ENCODE assay signal across 31 cellular contexts in genomic region chr14:26414103-26414502, GRCh38.
"Had no signal": no experiment of that assay in that cellular context is flagged by ENCODE, and none has a peak within 500 bp of the region (broad histone marks: within the 10 kb centered on the region; RNA-seq: fewer than 3 reads in every experiment).

No MANE protein-coding gene starts in this region.

- DNase-seq: activated CD4-positive, alpha-beta memory T cell treated with anti-CD3 and anti-CD28 coated beads, Interleukin-2, amount 10 ng/mL, durations not matched to agents 7 days and 5 days; activated CD4-positive, alpha-beta T cell treated with anti-CD3 and anti-CD28 coated beads for 1 hour; activated CD4-positive, alpha-beta T cell treated with anti-CD3 and anti-CD28 coated beads for 36 hours; activated CD4-positive, alpha-beta T cell treated with anti-CD3 and anti-CD28 coated beads for 48 hours; activated CD4-positive, alpha-beta T cell treated with anti-CD3 and anti-CD28 coated beads, Interleukin-2, amount 10 ng/mL, durations not matched to agents 7 days and 5 days; activated CD4-positive, alpha-beta T cell treated with anti-CD3 and anti-CD28 coated beads, Interleukin-2, amount 50 U/mL, for 48 hours; activated CD4-positive, CD25-positive, alpha-beta regulatory T cell; activated CD8-positive, alpha-beta memory T cell treated with anti-CD3 and anti-CD28 coated beads for 24 hours; activated CD8-positive, alpha-beta memory T cell treated with anti-CD3 and anti-CD28 coated beads, Interleukin-2, amount 10 ng/mL, durations not matched to agents 7 days and 5 days; activated CD8-positive, alpha-beta memory T cell treated with anti-CD3 and anti-CD28 coated beads, Interleukin-2, amount 50 U/mL, for 48 hours; activated CD8-positive, alpha-beta T cell treated with anti-CD3 and anti-CD28 coated beads, Interleukin-2, amount 10 ng/mL, durations not matched to agents 7 days and 5 days; activated effector memory CD4-positive, alpha-beta T cell treated with Interleukin-2 at 50 U/mL for 16 hours; activated gamma-delta T cell; activated naive CD4-positive, alpha-beta T cell treated with anti-CD3 and anti-CD28 coated beads, Interleukin-2, amount 10 ng/mL, durations not matched to agents 7 days and 5 days; activated naive CD4-positive, alpha-beta T cell treated with Interleukin-2 at 50 U/mL for 16 hours; activated naive CD8-positive, alpha-beta T cell treated with anti-CD3 and anti-CD28 coated beads, Interleukin-2, amount 10 ng/mL, durations not matched to agents 7 days and 5 days; activated naive CD8-positive, alpha-beta T cell treated with anti-CD3 and anti-CD28 coated beads, Interleukin-2, amount 50 U/mL, for 24 hours; activated T-cell treated with anti-CD3 and anti-CD28 coated beads, Interleukin-2, amount 50 U/mL, for 24 hours; activated T-cell treated with anti-CD3 and anti-CD28 coated beads, Interleukin-2, amount 50 U/mL, for 48 hours; amygdala; anterior cingulate cortex; T-helper 1 cell; T-helper 2 cell; T-helper 9 cell; WERI-Rb-1 had no signal

- ATAC-seq: activated CD4-positive, alpha-beta T cell treated with anti-CD3 and anti-CD28 coated beads for 36 hours; activated CD4-positive, CD25-positive, alpha-beta regulatory T cell treated with anti-CD3 and anti-CD28 coated beads, Interleukin-2, amount 50 U/mL, for 24 hours; activated CD8-positive, alpha-beta memory T cell treated with anti-CD3 and anti-CD28 coated beads, Interleukin-2, amount 10 ng/mL, durations not matched to agents 7 days and 5 days; activated CD8-positive, alpha-beta T cell treated with anti-CD3 and anti-CD28 coated beads, Interleukin-2, amount 10 ng/mL, durations not matched to agents 7 days and 5 days; activated naive CD8-positive, alpha-beta T cell treated with anti-CD3 and anti-CD28 coated beads, Interleukin-2, amount 50 U/mL, for 24 hours; WTC11 had no signal

- FAIRE-seq: bronchial epithelial cell, TTC549 had no signal

- H3K27ac ChIP-seq: ascending aorta, cardiac muscle cell, WERI-Rb-1 had no signal

- H3K4me1 ChIP-seq: ascending aorta had no signal

- H3K27me3 ChIP-seq: ascending aorta, cardiac muscle cell had no signal

- H3K9me3 ChIP-seq: ascending aorta had no signal

- H3K4me3 ChIP-seq: ascending aorta, cardiac muscle cell had no signal

- H3K36me3 ChIP-seq: ascending aorta, cardiac muscle cell, WERI-Rb-1 had no signal
